8 cellular contexts compared by ENCODE assay signal in genomic region chr3:72739521-72740466, GRCh38.
DNase-seq lines count a peak whose midpoint lies in the region; ATAC-seq, FAIRE-seq and TF ChIP-seq lines count a peak whose summit lies in the region.

No MANE protein-coding gene starts in this region.

- peaks cover 9% of the 10 kb centered on the region for H3K36me3 Mint-ChIP-seq in CD8-positive, alpha-beta T cell
- H3K36me3 Mint-ChIP-seq in mesothelial cell of epicardium: no peaks in the 10 kb centered on the region

- H3K27me3 Mint-ChIP-seq in CD8-positive, alpha-beta T cell (ENCODE audit: low read depth): no peaks in the 10 kb centered on the region
- H3K27me3 Mint-ChIP-seq in mesothelial cell of epicardium (ENCODE audit: low read depth): peaks cover 27% of the 10 kb centered on the region

- CTCF ChIA-PET in CD8-positive, alpha-beta T cell (lab: Charles Lee): interaction anchor here (1.0 to 4.0 kb wide), 7 partner anchors 9 to 86 kb away, joined by 3 to 20 read pairs (median 4); no protein-coding TSS in a partner anchor

- no peak for DNase-seq in CD8-positive, alpha-beta T cell
- DNase-seq in amniotic epithelial cell (ENCODE audit: low read depth): peak; percentile 6
- DNase-seq in mesothelial cell of epicardium (ENCODE audit: low spot score in 2 of 2, unreplicated experiment in 2 of 2): no peak
- DNase-seq in BE2C: no peak
- DNase-seq in H54 (ENCODE audit: insufficient read length, low spot score): no peak
- no peak for DNase-seq in COLO668 (lab: John Stamatoyannopoulos, UW; ENCODE audit: unreplicated experiment)

- H3K4me1 Mint-ChIP-seq in CD8-positive, alpha-beta T cell (ENCODE audit: low read depth): peaks cover 31% of the 10 kb centered on the region
- H3K4me1 Mint-ChIP-seq in mesothelial cell of epicardium: peaks cover 19% of the 10 kb centered on the region

- no peak for TF ChIP-seq CTCF in CD8-positive, alpha-beta T cell (IDR thresholded peaks at IDR 0.05)
- TF ChIP-seq CTCF in mesothelial cell of epicardium (IDR thresholded peaks at IDR 0.05; ENCODE audit: unreplicated experiment) (no peak), BE2C (IDR thresholded peaks at IDR 0.05; ENCODE audit: low read depth, low read length) (no peak)

- peak overlapping the region; percentile 69 for H3K27ac ChIP-seq in CD8-positive, alpha-beta T cell (ENCODE audit: low read depth, low read length)
- no peak overlapping the region for H3K27ac ChIP-seq in HUES48 (ENCODE audit: low read depth, low read length)

- peaks cover 19% of the 10 kb centered on the region for H3K4me1 ChIP-seq in CD8-positive, alpha-beta T cell (ENCODE audit: insufficient read depth, low read length)
- H3K4me1 ChIP-seq in HUES48 (ENCODE audit: control insufficient read depth, insufficient read depth, low read length) (peaks cover 11% of the 10 kb centered on the region; the same call in 1 of the 2 replicates), BE2C (peaks cover 10% of the 10 kb centered on the region)

- intact Hi-C loops in CD8-positive, alpha-beta T cell (cut with DNase I, micrococcal nuclease): loop anchor here (1.0 to 5.0 kb wide), 7 partner anchors 17 to 1012 kb away; partner anchors contain the start of genes EIF4E3 (in 1 of the 2) and RYBP (in 1 of the 2)

- no peaks in the 10 kb centered on the region for H3K36me3 ChIP-seq in CD8-positive, alpha-beta T cell (ENCODE audit: insufficient read depth, low read length)
- H3K36me3 ChIP-seq in HUES48 (ENCODE audit: control insufficient read depth, insufficient read depth, low read length): no peaks in the 10 kb centered on the region
- no peaks in the 10 kb centered on the region for H3K36me3 ChIP-seq in BE2C

- POLR2A ChIA-PET in CD8-positive, alpha-beta T cell (lab: Charles Lee): interaction anchor here (0.7 to 2.6 kb wide), 9 partner anchors 9 to 83 kb away, joined by 3 to 23 read pairs (median 6); no protein-coding TSS in a partner anchor

- TF ChIP-seq POLR2A in H54 (IDR thresholded peaks at IDR 0.05; ENCODE audit: low read depth, low read length): no peak

- peak overlapping the region; percentile 56 for H3K4me3 ChIP-seq in CD8-positive, alpha-beta T cell (ENCODE audit: low read depth, low read length)
- H3K4me3 ChIP-seq in HUES48 (ENCODE audit: low read depth, low read length) (peak overlapping the region; percentile 60; the same call in 1 of the 2 replicates), BE2C (ENCODE audit: low read depth, low read length) (no peak overlapping the region)

- H3K4me3 Mint-ChIP-seq in CD8-positive, alpha-beta T cell: peak overlapping the region; percentile 89
- peak overlapping the region; percentile 68 for H3K4me3 Mint-ChIP-seq in mesothelial cell of epicardium

- no peaks in the 10 kb centered on the region for H3K9me3 Mint-ChIP-seq in CD8-positive, alpha-beta T cell
- H3K9me3 Mint-ChIP-seq in mesothelial cell of epicardium: peaks cover 4% of the 10 kb centered on the region

- H3K27ac Mint-ChIP-seq in CD8-positive, alpha-beta T cell: peak overlapping the region; percentile 97
- H3K27ac Mint-ChIP-seq in mesothelial cell of epicardium: no peak overlapping the region

- H3K27me3 ChIP-seq in CD8-positive, alpha-beta T cell (ENCODE audit: insufficient read depth, low read length): no peaks in the 10 kb centered on the region
- H3K27me3 ChIP-seq in HUES48 (ENCODE audit: control insufficient read depth, insufficient read depth, low read length) (peaks cover 18% of the 10 kb centered on the region), BE2C (no peaks in the 10 kb centered on the region)

- no peak overlapping the region for H3K9ac ChIP-seq in HUES48 (ENCODE audit: low read depth, low read length)

- no peak for FAIRE-seq in H54 (lab: Jason Lieb, UNC)

- no peak for ATAC-seq in CD8-positive, alpha-beta T cell
- ATAC-seq in GM18909 (IDR thresholded peaks at IDR 0.05; ENCODE audit: poor library complexity, unreplicated experiment): no peak

- no peaks in the 10 kb centered on the region for H3K9me3 ChIP-seq in CD8-positive, alpha-beta T cell (ENCODE audit: low read length)
- H3K9me3 ChIP-seq in HUES48 (ENCODE audit: control insufficient read depth, insufficient read depth, low read length) (no peaks in the 10 kb centered on the region), BE2C (peaks cover 3% of the 10 kb centered on the region; the same call in 1 of the 2 replicates)
